Comparison of ENCODE assay signal across 13 cellular contexts in the genomic region with DNA sequence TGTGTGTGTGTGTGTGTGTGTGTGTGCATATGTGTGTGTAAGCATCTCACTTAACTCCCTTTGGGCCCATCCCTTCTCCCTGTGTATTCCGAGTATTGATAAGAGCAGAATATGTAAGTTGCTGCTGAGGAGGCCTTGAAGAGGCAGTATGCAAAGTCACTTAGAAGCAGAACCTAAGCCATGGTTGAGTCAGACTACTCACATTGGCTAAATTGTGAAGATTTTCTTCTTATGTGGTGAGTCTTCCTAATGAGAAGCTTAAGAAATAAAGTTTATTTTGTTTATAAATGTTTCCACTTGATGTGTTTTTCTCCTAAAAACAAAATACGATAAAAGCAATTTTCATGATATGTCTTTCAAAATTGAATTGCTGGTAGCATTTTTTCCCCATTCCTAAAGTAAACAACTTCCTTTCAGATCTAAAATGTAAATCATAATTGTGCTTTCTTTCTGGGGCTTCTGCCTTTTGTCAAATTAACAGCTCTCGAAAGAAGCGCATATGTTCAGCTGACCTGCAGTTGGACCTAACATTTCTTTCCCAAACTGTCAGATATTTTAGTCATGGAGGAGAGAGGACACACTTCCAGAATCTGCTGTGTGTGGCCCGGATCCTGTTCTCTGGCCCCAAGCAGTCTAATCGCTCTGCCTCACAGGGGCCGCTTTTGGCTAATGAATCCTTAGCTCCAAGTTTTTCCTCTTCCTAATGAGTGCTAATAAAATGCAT.
DNase-seq lines count a peak whose midpoint lies in the region; ATAC-seq and TF ChIP-seq lines count a peak whose summit lies in the region.
"Had no signal": no experiment of that assay in that cellular context is flagged by ENCODE, and none has a peak within 500 bp of the region (broad histone marks: within the 10 kb centered on the region; RNA-seq: fewer than 3 reads in every experiment).

No MANE protein-coding gene starts in this region.

- H3K4me3 ChIP-seq in GM23338 (no peak overlapping the region), endocrine pancreas (ENCODE audit: control insufficient read depth, insufficient read depth, low read length) (peak overlapping the region; percentile 16), skeletal muscle satellite cell (ENCODE audit: low read length) (peak overlapping the region; percentile 9)

- no peak overlapping the region for H3K4me3 Mint-ChIP-seq in GM23338
- H3K4me3 Mint-ChIP-seq: natural killer cell had no signal

- H3K27ac ChIP-seq in GM23338 (ENCODE audit: low read depth), result no peak overlapping the region

- no peaks in the 10 kb centered on the region for H3K36me3 ChIP-seq in GM23338 (ENCODE audit: insufficient read depth)
- H3K36me3 ChIP-seq in endocrine pancreas (ENCODE audit: control insufficient read depth, insufficient read depth, low read length), result no peaks in the 10 kb centered on the region
- H3K36me3 ChIP-seq in skeletal muscle satellite cell (ENCODE audit: insufficient read depth, low read length), result no peaks in the 10 kb centered on the region
- H3K36me3 ChIP-seq: BE2C had no signal

- H3K9me3 Mint-ChIP-seq in GM23338, result no peaks in the 10 kb centered on the region
- H3K9me3 Mint-ChIP-seq: natural killer cell had no signal

- ATAC-seq in GM23338 (no peak), left lobe of liver (peak; percentile 34), GM18511 (IDR thresholded peaks at IDR 0.05; ENCODE audit: unreplicated experiment) (no peak)
- no peak for ATAC-seq in stimulated activated naive CD8-positive, alpha-beta T cell treated with anti-CD3 and anti-CD28 coated beads, Interleukin-15, Interleukin-2, amounts not matched to agents 100 U/mL and 50 U/mL, for 24 hours
- ATAC-seq: left colon, natural killer cell had no signal

- H3K27me3 Mint-ChIP-seq in GM23338 (ENCODE audit: insufficient read depth, low read depth, poor library complexity), result no peaks in the 10 kb centered on the region

- H3K4me1 ChIP-seq in GM23338 (ENCODE audit: insufficient read depth), result peaks cover 8% of the 10 kb centered on the region; the same call in 1 of the 2 replicates
- H3K4me1 ChIP-seq in endocrine pancreas (ENCODE audit: control insufficient read depth, insufficient read depth, low read length), result no peaks in the 10 kb centered on the region
- H3K4me1 ChIP-seq in skeletal muscle satellite cell (ENCODE audit: control insufficient read depth, insufficient read depth, low read length), result peaks cover 16% of the 10 kb centered on the region

- TF ChIP-seq CTCF in GM23338 (conservative IDR thresholded peaks at IDR 0.05; ENCODE audit: low read depth in 2 of 2), result no peak

- DNase-seq in GM23338 (ENCODE audit: low spot score) (no peak), left lobe of liver (ENCODE audit: low spot score) (no peak), iPS-NIHi11 (ENCODE audit: low spot score) (no peak)
- DNase-seq in stimulated activated naive CD8-positive, alpha-beta T cell treated with anti-CD3 and anti-CD28 coated beads, Interleukin-15, Interleukin-2, amounts not matched to agents 100 U/mL and 50 U/mL, for 24 hours, result no peak
- DNase-seq: aorta, BE2C, hippocampal formation, left colon, natural killer cell, SIG-M5 had no signal

- H3K9me2 ChIP-seq in GM23338 (ENCODE audit: insufficient read depth), result no peaks in the 10 kb centered on the region

- no peak overlapping the region for H3K4me2 ChIP-seq in GM23338
- H3K4me2 ChIP-seq in skeletal muscle satellite cell (ENCODE audit: low read length), result peak overlapping the region; percentile 20

- H3K9ac ChIP-seq in endocrine pancreas (ENCODE audit: control insufficient read depth, insufficient read depth, low read length), result no peak overlapping the region
- H3K9ac ChIP-seq in skeletal muscle satellite cell (ENCODE audit: low read depth, low read length), result peak overlapping the region; percentile 17

- H2AFZ ChIP-seq in GM23338, result 0 out of 2 replicates have a peak overlapping the region, but pooled peaks have one; percentile 6

- H3K36me3 Mint-ChIP-seq in GM23338 (ENCODE audit: low read depth), result no peaks in the 10 kb centered on the region
- H3K36me3 Mint-ChIP-seq: natural killer cell had no signal

- H3K4me1 Mint-ChIP-seq in GM23338, result peaks cover 4% of the 10 kb centered on the region; the same call in 2 of the 3 replicates
- H3K4me1 Mint-ChIP-seq: natural killer cell had no signal

- H3K9me3 ChIP-seq in endocrine pancreas (ENCODE audit: control insufficient read depth, low read length), result no peaks in the 10 kb centered on the region
- no peaks in the 10 kb centered on the region for H3K9me3 ChIP-seq in skeletal muscle satellite cell (replicated peaks; ENCODE audit: low read length)
- H3K9me3 ChIP-seq: BE2C had no signal

- no peaks in the 10 kb centered on the region for H3K79me2 ChIP-seq in GM23338 (replicated peaks; ENCODE audit: insufficient read depth)

- no peaks in the 10 kb centered on the region for H3F3A ChIP-seq in GM23338 (replicated peaks; ENCODE audit: low read depth)

- H4K20me1 ChIP-seq in GM23338 (replicated peaks; ENCODE audit: insufficient read depth), result no peaks in the 10 kb centered on the region

- H3K27ac Mint-ChIP-seq in GM23338, result no peak overlapping the region; the same call in 1 of the 2 replicates
- H3K27ac Mint-ChIP-seq: natural killer cell had no signal

- H3K27me3 ChIP-seq in GM23338 (ENCODE audit: insufficient read depth), result no peaks in the 10 kb centered on the region
- H3K27me3 ChIP-seq in endocrine pancreas (ENCODE audit: control insufficient read depth, insufficient read depth, low read length), result no peaks in the 10 kb centered on the region
- H3K27me3 ChIP-seq in skeletal muscle satellite cell (ENCODE audit: control insufficient read depth, insufficient read depth, low read length), result no peaks in the 10 kb centered on the region
- H3K27me3 ChIP-seq: BE2C had no signal

TF ChIP-seq in GM23338, 12 proteins besides CTCF, POLR2A, EP300 and RAD21:
- no peak for TF ChIP-seq STAT1 (IDR thresholded peaks at IDR 0.05; ENCODE audit: unreplicated experiment)
- TF ChIP-seq EZH2phosphoT487 (IDR thresholded peaks at IDR 0.05; ENCODE audit: unreplicated experiment), result no peak
- TF ChIP-seq ZNF331 (CRISPR knock-in tag; IDR thresholded peaks at IDR 0.05; ENCODE audit: low read depth), result no peak
- no peak for TF ChIP-seq JUNB (IDR thresholded peaks at IDR 0.05; ENCODE audit: unreplicated experiment)
- TF ChIP-seq, protein P1, sequence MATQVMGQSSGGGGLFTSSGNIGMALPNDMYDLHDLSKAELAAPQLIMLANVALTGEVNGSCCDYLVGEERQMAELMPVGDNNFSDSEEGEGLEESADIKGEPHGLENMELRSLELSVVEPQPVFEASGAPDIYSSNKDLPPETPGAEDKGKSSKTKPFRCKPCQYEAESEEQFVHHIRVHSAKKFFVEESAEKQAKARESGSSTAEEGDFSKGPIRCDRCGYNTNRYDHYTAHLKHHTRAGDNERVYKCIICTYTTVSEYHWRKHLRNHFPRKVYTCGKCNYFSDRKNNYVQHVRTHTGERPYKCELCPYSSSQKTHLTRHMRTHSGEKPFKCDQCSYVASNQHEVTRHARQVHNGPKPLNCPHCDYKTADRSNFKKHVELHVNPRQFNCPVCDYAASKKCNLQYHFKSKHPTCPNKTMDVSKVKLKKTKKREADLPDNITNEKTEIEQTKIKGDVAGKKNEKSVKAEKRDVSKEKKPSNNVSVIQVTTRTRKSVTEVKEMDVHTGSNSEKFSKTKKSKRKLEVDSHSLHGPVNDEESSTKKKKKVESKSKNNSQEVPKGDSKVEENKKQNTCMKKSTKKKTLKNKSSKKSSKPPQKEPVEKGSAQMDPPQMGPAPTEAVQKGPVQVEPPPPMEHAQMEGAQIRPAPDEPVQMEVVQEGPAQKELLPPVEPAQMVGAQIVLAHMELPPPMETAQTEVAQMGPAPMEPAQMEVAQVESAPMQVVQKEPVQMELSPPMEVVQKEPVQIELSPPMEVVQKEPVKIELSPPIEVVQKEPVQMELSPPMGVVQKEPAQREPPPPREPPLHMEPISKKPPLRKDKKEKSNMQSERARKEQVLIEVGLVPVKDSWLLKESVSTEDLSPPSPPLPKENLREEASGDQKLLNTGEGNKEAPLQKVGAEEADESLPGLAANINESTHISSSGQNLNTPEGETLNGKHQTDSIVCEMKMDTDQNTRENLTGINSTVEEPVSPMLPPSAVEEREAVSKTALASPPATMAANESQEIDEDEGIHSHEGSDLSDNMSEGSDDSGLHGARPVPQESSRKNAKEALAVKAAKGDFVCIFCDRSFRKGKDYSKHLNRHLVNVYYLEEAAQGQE (IDR thresholded peaks at IDR 0.05; ENCODE audit: unreplicated experiment), result no peak
